ENCODE assay signal across 8 cellular contexts in genomic region chrX:46836701-46837542, GRCh38. TPM values are rescaled to one million over a fixed set of nuclear protein-coding genes. Genes with fewer than 3 reads are reported as not detected.
DNase-seq lines count a peak whose midpoint lies in the region; ATAC-seq lines count a peak whose summit lies in the region.

TSS of gene RP2 (plus strand) at chrX:46837043. CDS start at chrX:46837101, 58 bp downstream.

- H3K4me3 Mint-ChIP-seq in activated CD8-positive, alpha-beta memory T cell treated with anti-CD3 and anti-CD28 coated beads, Interleukin-2, amount 10 ng/mL, durations not matched to agents 7 days and 5 days: peak within 1 kb of the TSS; percentile 97
- peak within 1 kb of the TSS; percentile 89 for H3K4me3 Mint-ChIP-seq in memory B cell

- peaks cover 5% of the 10 kb centered on the region for H3K4me1 Mint-ChIP-seq in activated CD8-positive, alpha-beta memory T cell treated with anti-CD3 and anti-CD28 coated beads, Interleukin-2, amount 10 ng/mL, durations not matched to agents 7 days and 5 days
- H3K4me1 Mint-ChIP-seq in memory B cell: peaks cover 15% of the 10 kb centered on the region

- H3K4me1 ChIP-seq in endocrine pancreas (ENCODE audit: control insufficient read depth, insufficient read depth, low read length): peaks cover 4% of the 10 kb centered on the region

- peak within 1 kb of the TSS; percentile 94 for H3K27ac Mint-ChIP-seq in activated CD8-positive, alpha-beta memory T cell treated with anti-CD3 and anti-CD28 coated beads, Interleukin-2, amount 10 ng/mL, durations not matched to agents 7 days and 5 days
- peak within 1 kb of the TSS; percentile 98 for H3K27ac Mint-ChIP-seq in memory B cell

- no peaks in the 10 kb centered on the region for H3K9me3 Mint-ChIP-seq in activated CD8-positive, alpha-beta memory T cell treated with anti-CD3 and anti-CD28 coated beads, Interleukin-2, amount 10 ng/mL, durations not matched to agents 7 days and 5 days (ENCODE audit: low read depth)
- H3K9me3 Mint-ChIP-seq in memory B cell: no peaks in the 10 kb centered on the region

- no peaks in the 10 kb centered on the region for H3K36me3 Mint-ChIP-seq in activated CD8-positive, alpha-beta memory T cell treated with anti-CD3 and anti-CD28 coated beads, Interleukin-2, amount 10 ng/mL, durations not matched to agents 7 days and 5 days
- H3K36me3 Mint-ChIP-seq in memory B cell: peaks cover 1% of the 10 kb centered on the region

- peak within 1 kb of the TSS; percentile 60 for H3K9ac ChIP-seq in endocrine pancreas (ENCODE audit: control insufficient read depth, insufficient read depth, low read length)

- no peaks in the 10 kb centered on the region for H3K27me3 Mint-ChIP-seq in activated CD8-positive, alpha-beta memory T cell treated with anti-CD3 and anti-CD28 coated beads, Interleukin-2, amount 10 ng/mL, durations not matched to agents 7 days and 5 days
- H3K27me3 Mint-ChIP-seq in memory B cell: no peaks in the 10 kb centered on the region

- H3K4me3 ChIP-seq in endocrine pancreas (ENCODE audit: control insufficient read depth, insufficient read depth, low read length): peak within 1 kb of the TSS; percentile 91

- DNase-seq in COLO668 (lab: John Stamatoyannopoulos, UW; ENCODE audit: unreplicated experiment) (peak; percentile 90), HT-29 (ENCODE audit: low spot score) (peak; percentile 93), NOMO-1 treated with DMSO at 0.1 percent for 48 hours (lab: John Stamatoyannopoulos, UW; ENCODE audit: unreplicated experiment) (peak; percentile 87), memory B cell (ENCODE audit: low spot score in 2 of 2) (peak; percentile 64 to 80)
- peak; percentile 92 for DNase-seq in activated CD8-positive, alpha-beta memory T cell treated with anti-CD3 and anti-CD28 coated beads, Interleukin-2, amount 10 ng/mL, durations not matched to agents 7 days and 5 days
- peak; percentile 65 for DNase-seq in stimulated activated CD8-positive, alpha-beta memory T cell treated with anti-CD3 and anti-CD28 coated beads, Interleukin-12 subunit alpha, Interleukin-12 subunit beta, amount 100 ng/mL, for 1 hour (ENCODE audit: low read depth)

- no peaks in the 10 kb centered on the region for H3K9me3 ChIP-seq in endocrine pancreas (ENCODE audit: control insufficient read depth, low read length)

- H3K27me3 ChIP-seq in endocrine pancreas (ENCODE audit: control insufficient read depth, insufficient read depth, low read length): no peaks in the 10 kb centered on the region

- no peaks in the 10 kb centered on the region for H3K36me3 ChIP-seq in endocrine pancreas (ENCODE audit: control insufficient read depth, insufficient read depth, low read length)

- CTCF ChIA-PET in activated CD8-positive, alpha-beta memory T cell treated with anti-CD3 and anti-CD28 coated beads, Interleukin-2, amount 10 ng/mL, durations not matched to agents 7 days and 5 days (lab: Charles Lee): interaction anchor here (0.9 to 1.7 kb wide), 4 partner anchors 193 to 985 kb away, joined by 3 to 4 read pairs (median 4); partner anchors contain the start of genes NDUFB11 and RBM10

- ATAC-seq in GM21360 (IDR thresholded peaks at IDR 0.05; ENCODE audit: unreplicated experiment) (peak; percentile 94), memory B cell (ENCODE audit: low read depth) (peak; percentile 90)
- peak; percentile 99 for ATAC-seq in activated CD8-positive, alpha-beta memory T cell treated with anti-CD3 and anti-CD28 coated beads, Interleukin-2, amount 10 ng/mL, durations not matched to agents 7 days and 5 days

RNA-seq across cellular contexts. Expression of gene RP2, which starts in this region (rescaled TPM):
- total RNA-seq in HT-29 (2014; rRNA removed; shearing (Covaris generic)): 8.9 and 12.2 TPM in 2 replicates
- 10 to 100 TPM in 1 of 2 experiments, 1 to 10 TPM in 1; 9.6 to 11.3 TPM for total RNA-seq in activated CD8-positive, alpha-beta memory T cell treated with anti-CD3 and anti-CD28 coated beads, Interleukin-2, amount 10 ng/mL, durations not matched to agents 7 days and 5 days

Comparison
In these comparisons a context has a peak if more than half of its experiments do, and no peak if none do; other contexts are left out.
1. Peak in every context shown above with its lines: DNase-seq, ATAC-seq and H3K4me3 ChIP-seq.